Comparison of ENCODE assay signal across 21 cellular contexts in the genomic region with DNA sequence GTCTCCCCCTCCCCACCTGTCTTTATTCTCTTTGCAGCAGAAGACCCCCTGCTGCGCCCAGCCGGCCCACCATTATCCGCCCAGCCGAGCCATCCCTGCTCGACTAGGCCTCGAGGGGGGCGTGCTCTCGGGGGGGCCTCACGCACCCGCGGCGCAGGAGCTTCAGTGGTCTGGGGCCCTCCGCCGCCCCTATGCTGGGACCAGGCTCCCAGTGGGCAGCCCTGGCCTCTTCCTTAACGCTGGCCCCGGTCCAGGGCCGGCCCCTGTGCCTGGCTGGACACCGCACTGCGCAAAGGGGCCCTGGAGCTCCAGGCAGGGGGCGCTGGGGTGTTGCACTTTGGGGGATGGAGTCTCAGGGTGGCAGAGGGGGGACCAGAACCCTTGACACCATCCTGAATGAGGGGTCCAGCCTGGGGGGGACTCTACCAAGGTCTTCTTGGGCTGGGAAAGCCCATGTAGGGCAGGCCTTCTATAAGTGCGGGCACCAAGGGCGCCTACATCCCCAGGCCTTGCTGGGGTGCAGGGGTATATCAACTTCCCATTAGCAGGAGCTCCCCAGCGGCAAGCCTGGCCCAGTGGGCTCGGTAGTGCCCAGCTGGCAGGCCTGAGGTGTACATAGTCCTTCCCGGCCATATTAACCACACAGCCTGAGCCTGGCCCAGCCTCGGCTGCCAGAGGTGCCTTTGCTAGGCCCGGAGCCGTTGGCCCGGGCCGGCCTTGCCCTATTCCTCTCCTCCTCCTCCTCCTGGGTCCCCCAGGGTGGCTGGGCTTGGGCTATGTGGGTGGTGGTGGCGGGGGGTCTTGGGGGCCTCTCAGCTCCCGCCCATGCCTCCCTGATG. TPM values are rescaled to one million over a fixed set of nuclear protein-coding genes. Genes with fewer than 3 reads are reported as not detected.
"Had no signal": no experiment of that assay in that cellular context is flagged by ENCODE, and none has a peak within 500 bp of the region (broad histone marks: within the 10 kb centered on the region; RNA-seq: fewer than 3 reads in every experiment).

No MANE protein-coding gene starts in this region.

- H3K36me3 Mint-ChIP-seq: natural killer cell had no signal

- H3K9me3 Mint-ChIP-seq: activated naive CD8-positive, alpha-beta T cell treated with anti-CD3 and anti-CD28 coated beads, Interleukin-2, amount 50 U/mL, for 24 hours; central memory CD8-positive, alpha-beta T cell; natural killer cell had no signal

- H3K27me3 Mint-ChIP-seq: central memory CD8-positive, alpha-beta T cell; stimulated activated naive B cell treated with anti-CD40 and anti-IgM and Interleukin-4, amounts not matched to agents 10 μg/mL and 1 μg/mL and 100 μg/mL, for 72 hours had no signal

- H3K9me3 ChIP-seq: gastroesophageal sphincter, spleen, thoracic aorta, upper lobe of right lung had no signal

- H3K27ac ChIP-seq: coronary artery, thoracic aorta, upper lobe of right lung had no signal

- ATAC-seq: activated CD4-positive, CD25-positive, alpha-beta regulatory T cell treated with anti-CD3 and anti-CD28 coated beads, Interleukin-2, amount 50 U/mL, for 24 hours; activated naive CD8-positive, alpha-beta T cell treated with anti-CD3 and anti-CD28 coated beads, Interleukin-2, amount 50 U/mL, for 24 hours; esophagus mucosa; gastroesophageal sphincter; natural killer cell; stimulated activated naive B cell treated with anti-CD40 and anti-IgM and Interleukin-4, amounts not matched to agents 10 μg/mL and 1 μg/mL and 100 μg/mL, for 72 hours; upper lobe of right lung had no signal

- H3K27ac Mint-ChIP-seq: activated naive CD4-positive, alpha-beta T cell treated with anti-CD3 and anti-CD28 coated beads, Interleukin-2, amount 10 ng/mL, durations not matched to agents 7 days and 5 days; activated naive CD8-positive, alpha-beta T cell treated with anti-CD3 and anti-CD28 coated beads, Interleukin-2, amount 50 U/mL, for 24 hours had no signal

- H3K4me3 Mint-ChIP-seq: activated naive CD4-positive, alpha-beta T cell treated with anti-CD3 and anti-CD28 coated beads, Interleukin-2, amount 10 ng/mL, durations not matched to agents 7 days and 5 days; activated naive CD8-positive, alpha-beta T cell treated with anti-CD3 and anti-CD28 coated beads, Interleukin-2, amount 50 U/mL, for 24 hours; brain; central memory CD8-positive, alpha-beta T cell; natural killer cell; stimulated activated naive B cell treated with anti-CD40 and anti-IgM and Interleukin-4, amounts not matched to agents 10 μg/mL and 1 μg/mL and 100 μg/mL, for 72 hours had no signal

- H3K27me3 ChIP-seq: gastroesophageal sphincter, spleen, upper lobe of right lung had no signal

- DNase-seq: activated CD4-positive, alpha-beta T cell treated with anti-CD3 and anti-CD28 coated beads, Interleukin-2, amount 50 U/mL, for 1 hour; activated CD8-positive, alpha-beta memory T cell treated with anti-CD3 and anti-CD28 coated beads, Interleukin-2, amount 50 U/mL, for 4 hours; activated effector memory CD4-positive, alpha-beta T cell treated with Interleukin-2 at 50 U/mL for 16 hours; activated naive CD4-positive, alpha-beta T cell treated with anti-CD3 and anti-CD28 coated beads, Interleukin-2, amount 10 ng/mL, durations not matched to agents 7 days and 5 days; activated naive CD8-positive, alpha-beta T cell treated with anti-CD3 and anti-CD28 coated beads, Interleukin-2, amount 50 U/mL, for 24 hours; activated T-cell treated with anti-CD3 and anti-CD28 coated beads, Interleukin-2, amount 50 U/mL, for 48 hours; anterior cingulate cortex; natural killer cell; occipital lobe; retina; stimulated activated CD4-positive, alpha-beta T cell treated with anti-CD3 and anti-CD28 coated beads, Interleukin-4, amount 100 ng/mL, for 4 hours; stimulated activated naive B cell treated with anti-CD40 and anti-IgM and Interleukin-4, amounts not matched to agents 10 μg/mL and 1 μg/mL and 100 μg/mL, for 72 hours; upper lobe of right lung had no signal

- H3K4me3 ChIP-seq: coronary artery, gastroesophageal sphincter, spleen, thoracic aorta, upper lobe of right lung had no signal

RNA-seq across cellular contexts. Expression of a gene that starts 17.1 kb away (rescaled TPM):
- total RNA-seq: esophagus mucosa had no signal
